Comparison of ENCODE assay signal across 15 cellular contexts in genomic region chr1:101260531-101260930, GRCh38. TPM values are rescaled to one million over a fixed set of nuclear protein-coding genes. Genes with fewer than 3 reads are reported as not detected.
DNase-seq lines count a peak whose midpoint lies in the region; ATAC-seq, FAIRE-seq and TF ChIP-seq lines count a peak whose summit lies in the region.
"Had no signal": no experiment of that assay in that cellular context is flagged by ENCODE, and none has a peak within 500 bp of the region (broad histone marks: within the 10 kb centered on the region; RNA-seq: fewer than 3 reads in every experiment).

No MANE protein-coding gene starts in this region.

- peaks cover 26% of the 10 kb centered on the region for H3K4me1 ChIP-seq in upper lobe of right lung

- POLR2A ChIA-PET in activated CD8-positive, alpha-beta T cell treated with anti-CD3 and anti-CD28 coated beads for 36 hours (lab: Charles Lee) = interaction anchor here (1.0 to 1.2 kb wide), 2 partner anchors 18 to 25 kb away, joined by 3 read pairs; no protein-coding TSS in a partner anchor

- no peaks in the 10 kb centered on the region for H3K36me3 ChIP-seq in upper lobe of right lung
- H3K36me3 ChIP-seq: heart left ventricle had no signal

- no peak overlapping the region for H3K27ac ChIP-seq in upper lobe of right lung

- CTCF ChIA-PET in activated CD8-positive, alpha-beta T cell treated with anti-CD3 and anti-CD28 coated beads for 36 hours (lab: Charles Lee) = interaction anchor here (1.2 kb wide), 1 partner anchor 21 kb away, joined by 7 read pairs; no protein-coding TSS in a partner anchor

- H3K4me3 ChIP-seq in fibroblast of the aortic adventitia (ENCODE audit: low read depth, low read length) = no peak overlapping the region
- H3K4me3 ChIP-seq in upper lobe of right lung = no peak overlapping the region
- H3K4me3 ChIP-seq: heart left ventricle, skin epidermis had no signal

- no peak for TF ChIP-seq CTCF in activated CD8-positive, alpha-beta T cell treated with anti-CD3 and anti-CD28 coated beads for 36 hours (IDR thresholded peaks at IDR 0.05)
- TF ChIP-seq CTCF in fibroblast of the aortic adventitia (IDR thresholded peaks at IDR 0.05; ENCODE audit: insufficient read depth, low read length) = no peak
- no peak for TF ChIP-seq CTCF in type B pancreatic cell (conservative IDR thresholded peaks at IDR 0.05)
- TF ChIP-seq CTCF in upper lobe of right lung (IDR thresholded peaks at IDR 0.05) = no peak

- intact Hi-C loops in activated CD8-positive, alpha-beta T cell treated with anti-CD3 and anti-CD28 coated beads for 36 hours (cut with micrococcal nuclease) = no loop called here
- intact Hi-C loops in upper lobe of right lung (cut with DNase I) = no loop called here

- DNase-seq in activated T-cell treated with anti-CD3 and anti-CD28 coated beads, Interleukin-2, amount 50 U/mL, for 72 hours = no peak
- no peak for DNase-seq in activated T-cell treated with anti-CD3 and anti-CD28 coated beads, Interleukin-2, amount 50 U/mL, for 48 hours
- DNase-seq in activated CD8-positive, alpha-beta T cell treated with anti-CD3 and anti-CD28 coated beads for 36 hours = no peak
- DNase-seq in fibroblast of the aortic adventitia (ENCODE audit: low read depth) (peak; percentile 39), type B pancreatic cell (ENCODE audit: extremely low spot score, unreplicated experiment) (no peak), upper lobe of right lung (no peak), GM12892 (ENCODE audit: insufficient read length) (no peak), COLO829 (ENCODE audit: low spot score) (no peak)
- DNase-seq: heart left ventricle, NCI-H345, trophoblast cell had no signal

- H3K27me3 Mint-ChIP-seq in activated T-cell treated with anti-CD3 and anti-CD28 coated beads, Interleukin-2, amount 50 U/mL, for 72 hours (ENCODE audit: low read depth) = no peaks in the 10 kb centered on the region
- no peaks in the 10 kb centered on the region for H3K27me3 Mint-ChIP-seq in activated CD8-positive, alpha-beta T cell treated with anti-CD3 and anti-CD28 coated beads for 36 hours
- no peaks in the 10 kb centered on the region for H3K27me3 Mint-ChIP-seq in type B pancreatic cell

- H3K9me3 Mint-ChIP-seq in activated T-cell treated with anti-CD3 and anti-CD28 coated beads, Interleukin-2, amount 50 U/mL, for 72 hours = no peaks in the 10 kb centered on the region
- H3K9me3 Mint-ChIP-seq in activated CD8-positive, alpha-beta T cell treated with anti-CD3 and anti-CD28 coated beads for 36 hours = no peaks in the 10 kb centered on the region
- H3K9me3 Mint-ChIP-seq in type B pancreatic cell = peaks cover 4% of the 10 kb centered on the region
- H3K9me3 Mint-ChIP-seq: neural crest cell had no signal

- no peaks in the 10 kb centered on the region for H3K9me3 ChIP-seq in upper lobe of right lung
- H3K9me3 ChIP-seq: heart left ventricle had no signal

- H3K4me1 Mint-ChIP-seq in activated T-cell treated with anti-CD3 and anti-CD28 coated beads, Interleukin-2, amount 50 U/mL, for 72 hours (ENCODE audit: low read depth) = peaks cover 74% of the 10 kb centered on the region
- peaks cover 71% of the 10 kb centered on the region for H3K4me1 Mint-ChIP-seq in activated CD8-positive, alpha-beta T cell treated with anti-CD3 and anti-CD28 coated beads for 36 hours (ENCODE audit: low read depth)
- H3K4me1 Mint-ChIP-seq in type B pancreatic cell (ENCODE audit: unreplicated experiment) = peaks cover 37% of the 10 kb centered on the region

- no peaks in the 10 kb centered on the region for H3K36me3 Mint-ChIP-seq in activated T-cell treated with anti-CD3 and anti-CD28 coated beads, Interleukin-2, amount 50 U/mL, for 72 hours (ENCODE audit: insufficient read depth in 2 of 2)
- no peaks in the 10 kb centered on the region for H3K36me3 Mint-ChIP-seq in activated CD8-positive, alpha-beta T cell treated with anti-CD3 and anti-CD28 coated beads for 36 hours (ENCODE audit: low read depth)
- H3K36me3 Mint-ChIP-seq in type B pancreatic cell = no peaks in the 10 kb centered on the region

- TF ChIP-seq POLR2A in GM12892 (IDR thresholded peaks at IDR 0.05; ENCODE audit: low read depth, low read length) = no peak

- FAIRE-seq in GM12892 (lab: Jason Lieb, UNC) = no peak
- FAIRE-seq: endometrium, GM19239 had no signal

- no peak for ATAC-seq in activated T-cell treated with anti-CD3 and anti-CD28 coated beads, Interleukin-2, amount 50 U/mL, for 72 hours (replicated peaks in 1 of 2)
- ATAC-seq in activated CD8-positive, alpha-beta T cell treated with anti-CD3 and anti-CD28 coated beads for 36 hours = no peak
- ATAC-seq in upper lobe of right lung = no peak

- peak overlapping the region; percentile 92 for H3K27ac Mint-ChIP-seq in activated T-cell treated with anti-CD3 and anti-CD28 coated beads, Interleukin-2, amount 50 U/mL, for 72 hours
- H3K27ac Mint-ChIP-seq in activated CD8-positive, alpha-beta T cell treated with anti-CD3 and anti-CD28 coated beads for 36 hours = peak overlapping the region; percentile 79
- peak overlapping the region; percentile 4 for H3K27ac Mint-ChIP-seq in type B pancreatic cell

- H3K4me3 Mint-ChIP-seq in activated T-cell treated with anti-CD3 and anti-CD28 coated beads, Interleukin-2, amount 50 U/mL, for 72 hours = peak overlapping the region; percentile 33 to 80
- no peak overlapping the region for H3K4me3 Mint-ChIP-seq in activated CD8-positive, alpha-beta T cell treated with anti-CD3 and anti-CD28 coated beads for 36 hours
- H3K4me3 Mint-ChIP-seq in type B pancreatic cell = no peak overlapping the region
- H3K4me3 Mint-ChIP-seq: neural crest cell had no signal

- H3K27me3 ChIP-seq in upper lobe of right lung = no peaks in the 10 kb centered on the region
- H3K27me3 ChIP-seq: heart left ventricle had no signal

RNA-seq across cellular contexts. Expression of gene S1PR1, which starts 23.7 kb away (rescaled TPM):
- 100 to 1,000 TPM; 135 to 157 TPM for total RNA-seq in activated T-cell treated with anti-CD3 and anti-CD28 coated beads, Interleukin-2, amount 50 U/mL, for 72 hours
- total RNA-seq in activated CD8-positive, alpha-beta T cell treated with anti-CD3 and anti-CD28 coated beads for 36 hours = 10 to 100 TPM; 63.9 to 66.4 TPM
- total RNA-seq in fibroblast of the aortic adventitia (ENCODE audit: low replicate concordance) = 2.8 and 5.5 TPM in 2 replicates
- 1.9 and 18.3 TPM in 2 replicates for total RNA-seq in type B pancreatic cell (ENCODE audit: low replicate concordance)
- total RNA-seq in upper lobe of right lung = 134 TPM
- polyA plus RNA-seq in GM12892 (2012; ENCODE audit: missing spikeins) = 20.1 TPM

Comparison
In these comparisons a context has a peak if more than half of its experiments do, and no peak if none do; other contexts are left out.
1. H3K27ac Mint-ChIP-seq: peak in every context shown above with its lines; median percentile 92 in activated T-cell treated with anti-CD3 and anti-CD28 coated beads, Interleukin-2, amount 50 U/mL, for 72 hours; 79 in activated CD8-positive, alpha-beta T cell treated with anti-CD3 and anti-CD28 coated beads for 36 hours; 4 in type B pancreatic cell.
2. H3K4me3 Mint-ChIP-seq: peak in activated T-cell treated with anti-CD3 and anti-CD28 coated beads, Interleukin-2, amount 50 U/mL, for 72 hours (2 of 2); none in activated CD8-positive, alpha-beta T cell treated with anti-CD3 and anti-CD28 coated beads for 36 hours (single experiment) and type B pancreatic cell (single experiment).